10 cellular contexts compared by ENCODE assay signal in genomic region chr1:94093996-94094395, GRCh38. TPM values are rescaled to one million over a fixed set of nuclear protein-coding genes. Genes with fewer than 3 reads are reported as not detected.
A peak's percentile ranks its signal among the peaks of the same experiment; 100 is the strongest.
DNase-seq lines count a peak whose midpoint lies in the region; ATAC-seq, FAIRE-seq and TF ChIP-seq lines count a peak whose summit lies in the region.
"Had no signal": no experiment of that assay in that cellular context is flagged by ENCODE, and none has a peak within 500 bp of the region (broad histone marks: within the 10 kb centered on the region; RNA-seq: fewer than 3 reads in every experiment).

No MANE protein-coding gene starts in this region.

- TSS peak; percentile 2 for BruUV-seq in endothelial cell of umbilical vein (replicated peaks; lab: Mats Ljungman, UMichigan)

- H4K20me1 ChIP-seq in endothelial cell of umbilical vein (replicated peaks; ENCODE audit: control insufficient read depth, extremely low read depth, insufficient read depth, low read length) (no peaks in the 10 kb centered on the region), neural progenitor cell (ENCODE audit: low read depth) (no peaks in the 10 kb centered on the region)

- no peak for DNase-seq in right cardiac atrium
- DNase-seq in Right ventricle myocardium superior, result no peak
- DNase-seq in endothelial cell of umbilical vein (ENCODE audit: low read depth, low spot score), result no peak
- no peak for DNase-seq in neural progenitor cell (ENCODE audit: low spot score)
- no peak for DNase-seq in uterus
- no peak for DNase-seq in DMS153 treated with DMSO at 0.1 percent for 48 hours (lab: John Stamatoyannopoulos, UW; ENCODE audit: unreplicated experiment)
- DNase-seq in AML-193 (lab: John Stamatoyannopoulos, UW), result no peak
- no peak for DNase-seq in CD4-positive, alpha-beta memory T cell
- DNase-seq: foreskin keratinocyte, NCI-H2171 treated with DMSO at 0.1 percent for 48 hours had no signal

- H3K27me3 ChIP-seq in right cardiac atrium (ENCODE audit: control insufficient read depth, insufficient read depth), result no peaks in the 10 kb centered on the region
- no peaks in the 10 kb centered on the region for H3K27me3 ChIP-seq in endothelial cell of umbilical vein (ENCODE audit: control insufficient read depth in 2 of 2, insufficient read depth in 2 of 2, low read length in 2 of 2)
- H3K27me3 ChIP-seq in neural progenitor cell, result no peaks in the 10 kb centered on the region
- H3K27me3 ChIP-seq in uterus, result no peaks in the 10 kb centered on the region
- H3K27me3 ChIP-seq in CD4-positive, alpha-beta memory T cell (ENCODE audit: insufficient read depth, low read length), result no peaks in the 10 kb centered on the region
- H3K27me3 ChIP-seq: foreskin keratinocyte had no signal

- H3K79me2 ChIP-seq in endothelial cell of umbilical vein (ENCODE audit: control insufficient read depth, insufficient read depth, low read length), result no peaks in the 10 kb centered on the region
- H3K79me2 ChIP-seq in neural progenitor cell (ENCODE audit: low read depth), result no peaks in the 10 kb centered on the region

- intact Hi-C loops in right cardiac atrium (cut with DNase I), result no loop called here
- intact Hi-C loops in Right ventricle myocardium superior (cut with DNase I), result no loop called here
- intact Hi-C loops in endothelial cell of umbilical vein (cut with micrococcal nuclease), result loop anchor here (1.0 kb wide), 2 partner anchors 48 to 231 kb away; no protein-coding TSS in a partner anchor
- intact Hi-C loops in uterus (cut with DNase I; ENCODE audit: low total_unique reads), result no loop called here
- intact Hi-C loops in CD4-positive, alpha-beta memory T cell (cut with micrococcal nuclease), result no loop called here

- TF ChIP-seq POLR2A in endothelial cell of umbilical vein (IDR thresholded peaks at IDR 0.05; ENCODE audit: low read depth, low read length) (no peak), uterus (IDR thresholded peaks at IDR 0.05) (no peak)

- H3K27ac Mint-ChIP-seq in neural progenitor cell, result peak overlapping the region; percentile 74
- H3K27ac Mint-ChIP-seq in CD4-positive, alpha-beta memory T cell, result peak overlapping the region in 1 of 7 donors; percentile 52

- H3K27me3 Mint-ChIP-seq in neural progenitor cell (ENCODE audit: insufficient read depth, low read depth), result peaks cover 9% of the 10 kb centered on the region
- H3K27me3 Mint-ChIP-seq in CD4-positive, alpha-beta memory T cell, result peaks cover 7% of the 10 kb centered on the region in 2 donors

- H3K9me3 ChIP-seq in right cardiac atrium (ENCODE audit: control insufficient read depth, low read length) (no peaks in the 10 kb centered on the region), endothelial cell of umbilical vein (replicated peaks; ENCODE audit: control insufficient read depth, insufficient read depth, low read length) (no peaks in the 10 kb centered on the region), neural progenitor cell (ENCODE audit: low read depth) (no peaks in the 10 kb centered on the region), uterus (no peaks in the 10 kb centered on the region)
- no peaks in the 10 kb centered on the region for H3K9me3 ChIP-seq in CD4-positive, alpha-beta memory T cell (ENCODE audit: control insufficient read depth in 1 of 2, low read length in 2 of 2)

- H3K4me1 ChIP-seq in right cardiac atrium (ENCODE audit: control insufficient read depth, insufficient read depth, low read length) (peaks cover 20% of the 10 kb centered on the region), endothelial cell of umbilical vein (ENCODE audit: control insufficient read depth, extremely low read depth, insufficient read depth, low read length) (peaks cover 56% of the 10 kb centered on the region), neural progenitor cell (peaks cover 34% of the 10 kb centered on the region), uterus (peaks cover 15 to 19% of the 10 kb centered on the region in 2 donors)
- H3K4me1 ChIP-seq in CD4-positive, alpha-beta memory T cell (ENCODE audit: insufficient read depth, low read length), result peaks cover 5% of the 10 kb centered on the region
- H3K4me1 ChIP-seq: foreskin keratinocyte had no signal

- H3K9ac ChIP-seq in endothelial cell of umbilical vein (replicated peaks; ENCODE audit: extremely low read depth, insufficient read depth, low read length), result peak overlapping the region; percentile 74
- H3K9ac ChIP-seq in neural progenitor cell, result no peak overlapping the region

- TF ChIP-seq CTCF in endothelial cell of umbilical vein (IDR thresholded peaks at IDR 0.05; ENCODE audit: extremely low read depth in 1 of 2, insufficient read depth in 1 of 2, low read depth in 1 of 2, low read length in 2 of 2) (peak in 1 of 2 donors; percentile 1), neural progenitor cell (IDR thresholded peaks at IDR 0.05) (no peak), uterus (IDR thresholded peaks at IDR 0.05) (no peak)

- FAIRE-seq in endothelial cell of umbilical vein (lab: Jason Lieb, UNC), result no peak

- H3K4me2 ChIP-seq in endothelial cell of umbilical vein (ENCODE audit: insufficient read depth, low read length), result peak overlapping the region; percentile 30
- no peak overlapping the region for H3K4me2 ChIP-seq in neural progenitor cell

- H3K36me3 ChIP-seq in endothelial cell of umbilical vein (ENCODE audit: control insufficient read depth in 2 of 2, extremely low read depth in 1 of 2, insufficient read depth in 2 of 2, low read length in 2 of 2) (no peaks in the 10 kb centered on the region), neural progenitor cell (no peaks in the 10 kb centered on the region), uterus (no peaks in the 10 kb centered on the region)
- no peaks in the 10 kb centered on the region for H3K36me3 ChIP-seq in CD4-positive, alpha-beta memory T cell (ENCODE audit: insufficient read depth, low read length)

- H3K9me3 Mint-ChIP-seq in neural progenitor cell, result no peaks in the 10 kb centered on the region
- no peaks in the 10 kb centered on the region for H3K9me3 Mint-ChIP-seq in CD4-positive, alpha-beta memory T cell

- POLR2A ChIA-PET in endothelial cell of umbilical vein (lab: Charles Lee), result interaction anchor here (1.2 kb wide), 1 partner anchor 25 kb away, joined by 15 read pairs; no protein-coding TSS in a partner anchor
- POLR2A ChIA-PET in CD4-positive, alpha-beta memory T cell (lab: Charles Lee; ENCODE audit: partially characterized antibody), result no interaction called here

- CTCF ChIA-PET in endothelial cell of umbilical vein (lab: Charles Lee), result interaction anchor here (0.7 to 4.0 kb wide), 12 partner anchors 13 to 242 kb away, joined by 3 to 38 read pairs (median 8); no protein-coding TSS in a partner anchor
- CTCF ChIA-PET in CD4-positive, alpha-beta memory T cell (lab: Charles Lee; ENCODE audit: partially characterized antibody), result no interaction called here

- H3K4me3 ChIP-seq in right cardiac atrium (ENCODE audit: low read length) (no peak overlapping the region), endothelial cell of umbilical vein (replicated peaks in 1 of 3; ENCODE audit: insufficient read depth in 1 of 3, low read depth in 1 of 3, low read length in 3 of 3) (no peak overlapping the region), neural progenitor cell (no peak overlapping the region), uterus (no peak overlapping the region)
- H3K4me3 ChIP-seq in CD4-positive, alpha-beta memory T cell (ENCODE audit: low read length in 2 of 2), result no peak overlapping the region

- WGBS in right cardiac atrium, result 54% methylated on average over 6 of the region's 6 CpGs

- H3K4me3 Mint-ChIP-seq in neural progenitor cell, result no peak overlapping the region
- no peak overlapping the region for H3K4me3 Mint-ChIP-seq in CD4-positive, alpha-beta memory T cell

- H3K9me1 ChIP-seq in endothelial cell of umbilical vein (replicated peaks; ENCODE audit: control insufficient read depth, extremely low read depth, insufficient read depth, low read length), result no peaks in the 10 kb centered on the region

- peaks cover 75% of the 10 kb centered on the region for H3K4me1 Mint-ChIP-seq in neural progenitor cell
- H3K4me1 Mint-ChIP-seq in CD4-positive, alpha-beta memory T cell, result peaks cover 6 to 12% (median 9%) of the 10 kb centered on the region in 4 donors

- H3K27ac ChIP-seq in right cardiac atrium (ENCODE audit: low read length) (peak overlapping the region; percentile 74), endothelial cell of umbilical vein (ENCODE audit: insufficient read depth, low read depth, low read length) (peak overlapping the region; percentile 91), neural progenitor cell (no peak overlapping the region), uterus (peak overlapping the region; percentile 78 to 88)
- H3K27ac ChIP-seq in CD4-positive, alpha-beta memory T cell (ENCODE audit: low read depth, low read length), result no peak overlapping the region
- H3K27ac ChIP-seq: foreskin keratinocyte had no signal

- H2AFZ ChIP-seq in endothelial cell of umbilical vein (ENCODE audit: low read depth, low read length) (peak overlapping the region; percentile 5), neural progenitor cell (replicated peaks) (peak overlapping the region; percentile 5)

- H3F3A ChIP-seq in neural progenitor cell (ENCODE audit: low read depth), result peaks cover 18% of the 10 kb centered on the region

- dilution Hi-C loops in endothelial cell of umbilical vein (cut with MboI; ENCODE audit: extremely low pct_ligation_motif_present, low sequenced_read_pairs), result no loop called here

- peaks cover 2% of the 10 kb centered on the region for H3K36me3 Mint-ChIP-seq in neural progenitor cell
- no peaks in the 10 kb centered on the region for H3K36me3 Mint-ChIP-seq in CD4-positive, alpha-beta memory T cell

- ATAC-seq in right cardiac atrium, result no peak
- no peak for ATAC-seq in Right ventricle myocardium superior (ENCODE audit: poor library complexity)
- ATAC-seq: foreskin keratinocyte had no signal

TF ChIP-seq in endothelial cell of umbilical vein, 7 proteins besides CTCF, POLR2A, EP300 and RAD21 (continues in another document):
- TF ChIP-seq MAX (IDR thresholded peaks at IDR 0.05; ENCODE audit: insufficient read depth, insufficient read length), result no peak

RNA-seq across cellular contexts. Expression of gene ABCA4, which starts 27.0 kb away (rescaled TPM):
- under 1 TPM in 2 of 4 donors, not detected in 2; 0.06 to 0.19 TPM for total RNA-seq in right cardiac atrium
- 0.09 TPM for polyA plus RNA-seq in right cardiac atrium
- 0.08 TPM for total RNA-seq in Right ventricle myocardium superior
- 4.9 and 5.0 TPM in 2 replicates for total RNA-seq in endothelial cell of umbilical vein
- 2.3 and 2.5 TPM in 2 replicates for polyA plus RNA-seq in endothelial cell of umbilical vein
- 1.1 TPM in 2 replicates for polyA plus RNA-seq in endothelial cell of umbilical vein (2011; cell fraction: cytosol; rRNA removed)
- polyA plus RNA-seq in endothelial cell of umbilical vein (2011; cell fraction: nucleus; rRNA removed), result 8.9 and 12.1 TPM in 2 replicates
- polyA plus RNA-seq in endothelial cell of umbilical vein (2012), result 2.0 and 5.2 TPM in 2 replicates
- 3.4 and 5.3 TPM in 2 replicates for polyA minus RNA-seq in endothelial cell of umbilical vein
- 3.3 TPM for polyA minus RNA-seq in endothelial cell of umbilical vein (2011; cell fraction: cytosol; rRNA and poly(A)+ RNA removed)
- polyA minus RNA-seq in endothelial cell of umbilical vein (2011; cell fraction: nucleus; rRNA and poly(A)+ RNA removed), result 9.0 and 9.1 TPM in 2 replicates
- total RNA-seq in neural progenitor cell (ENCODE audit: low replicate concordance), result 0.87 and 1.2 TPM in 2 replicates
- 1 to 10 TPM in 2 of 4 donors, under 1 TPM in 1, not detected in 1; 0.49 to 2.0 (median 1.0) TPM for total RNA-seq in uterus
- not detected for total RNA-seq in CD4-positive, alpha-beta memory T cell
- not detected for polyA plus RNA-seq in CD4-positive, alpha-beta memory T cell
- total RNA-seq: foreskin keratinocyte had no signal
- polyA plus RNA-seq: foreskin keratinocyte had no signal

Comparison
In these comparisons a context has a peak if more than half of its experiments do, and no peak if none do; other contexts are left out.
1. H3K27ac ChIP-seq: peak in right cardiac atrium (single experiment), endothelial cell of umbilical vein (single experiment) and uterus (2 of 2); none in neural progenitor cell (single experiment) and CD4-positive, alpha-beta memory T cell (single experiment).